In genomic region chr2:64966839-64967238, GRCh38 we compare ENCODE assay signal across 30 cellular contexts.
"Had no signal": no experiment of that assay in that cellular context is flagged by ENCODE, and none has a peak within 500 bp of the region (broad histone marks: within the 10 kb centered on the region; RNA-seq: fewer than 3 reads in every experiment).

No MANE protein-coding gene starts in this region.

- H3K4me3 ChIP-seq: ascending aorta, cardiac muscle cell had no signal

- H3K4me1 ChIP-seq: ascending aorta had no signal

- H3K27ac ChIP-seq: ascending aorta, cardiac muscle cell, WERI-Rb-1 had no signal

- FAIRE-seq: bronchial epithelial cell had no signal

- DNase-seq: activated CD4-positive, alpha-beta memory T cell treated with anti-CD3 and anti-CD28 coated beads, Interleukin-2, amount 10 ng/mL, durations not matched to agents 7 days and 5 days; activated CD4-positive, alpha-beta T cell treated with anti-CD3 and anti-CD28 coated beads for 1 hour; activated CD4-positive, alpha-beta T cell treated with anti-CD3 and anti-CD28 coated beads for 36 hours; activated CD4-positive, alpha-beta T cell treated with anti-CD3 and anti-CD28 coated beads for 48 hours; activated CD4-positive, alpha-beta T cell treated with anti-CD3 and anti-CD28 coated beads, Interleukin-2, amount 10 ng/mL, durations not matched to agents 7 days and 5 days; activated CD4-positive, alpha-beta T cell treated with anti-CD3 and anti-CD28 coated beads, Interleukin-2, amount 50 U/mL, for 48 hours; activated CD4-positive, CD25-positive, alpha-beta regulatory T cell; activated CD8-positive, alpha-beta memory T cell treated with anti-CD3 and anti-CD28 coated beads for 24 hours; activated CD8-positive, alpha-beta memory T cell treated with anti-CD3 and anti-CD28 coated beads, Interleukin-2, amount 10 ng/mL, durations not matched to agents 7 days and 5 days; activated CD8-positive, alpha-beta memory T cell treated with anti-CD3 and anti-CD28 coated beads, Interleukin-2, amount 50 U/mL, for 48 hours; activated CD8-positive, alpha-beta T cell treated with anti-CD3 and anti-CD28 coated beads, Interleukin-2, amount 10 ng/mL, durations not matched to agents 7 days and 5 days; activated effector memory CD4-positive, alpha-beta T cell treated with Interleukin-2 at 50 U/mL for 16 hours; activated gamma-delta T cell; activated naive CD4-positive, alpha-beta T cell treated with anti-CD3 and anti-CD28 coated beads, Interleukin-2, amount 10 ng/mL, durations not matched to agents 7 days and 5 days; activated naive CD4-positive, alpha-beta T cell treated with Interleukin-2 at 50 U/mL for 16 hours; activated naive CD8-positive, alpha-beta T cell treated with anti-CD3 and anti-CD28 coated beads, Interleukin-2, amount 10 ng/mL, durations not matched to agents 7 days and 5 days; activated naive CD8-positive, alpha-beta T cell treated with anti-CD3 and anti-CD28 coated beads, Interleukin-2, amount 50 U/mL, for 24 hours; activated T-cell treated with anti-CD3 and anti-CD28 coated beads, Interleukin-2, amount 50 U/mL, for 24 hours; activated T-cell treated with anti-CD3 and anti-CD28 coated beads, Interleukin-2, amount 50 U/mL, for 48 hours; amygdala; anterior cingulate cortex; caudate nucleus; cerebellar nuclear complex; T-helper 2 cell; T-helper 9 cell; WERI-Rb-1 had no signal

- H3K27me3 ChIP-seq: ascending aorta, cardiac muscle cell had no signal

- H3K9me3 ChIP-seq: ascending aorta had no signal

- ATAC-seq: activated CD4-positive, alpha-beta T cell treated with anti-CD3 and anti-CD28 coated beads for 36 hours; activated CD4-positive, CD25-positive, alpha-beta regulatory T cell treated with anti-CD3 and anti-CD28 coated beads, Interleukin-2, amount 50 U/mL, for 24 hours; activated CD8-positive, alpha-beta memory T cell treated with anti-CD3 and anti-CD28 coated beads, Interleukin-2, amount 10 ng/mL, durations not matched to agents 7 days and 5 days; activated CD8-positive, alpha-beta T cell treated with anti-CD3 and anti-CD28 coated beads, Interleukin-2, amount 10 ng/mL, durations not matched to agents 7 days and 5 days; activated naive CD8-positive, alpha-beta T cell treated with anti-CD3 and anti-CD28 coated beads, Interleukin-2, amount 50 U/mL, for 24 hours had no signal

- H3K36me3 ChIP-seq: ascending aorta, cardiac muscle cell, WERI-Rb-1 had no signal
